In the genomic region with DNA sequence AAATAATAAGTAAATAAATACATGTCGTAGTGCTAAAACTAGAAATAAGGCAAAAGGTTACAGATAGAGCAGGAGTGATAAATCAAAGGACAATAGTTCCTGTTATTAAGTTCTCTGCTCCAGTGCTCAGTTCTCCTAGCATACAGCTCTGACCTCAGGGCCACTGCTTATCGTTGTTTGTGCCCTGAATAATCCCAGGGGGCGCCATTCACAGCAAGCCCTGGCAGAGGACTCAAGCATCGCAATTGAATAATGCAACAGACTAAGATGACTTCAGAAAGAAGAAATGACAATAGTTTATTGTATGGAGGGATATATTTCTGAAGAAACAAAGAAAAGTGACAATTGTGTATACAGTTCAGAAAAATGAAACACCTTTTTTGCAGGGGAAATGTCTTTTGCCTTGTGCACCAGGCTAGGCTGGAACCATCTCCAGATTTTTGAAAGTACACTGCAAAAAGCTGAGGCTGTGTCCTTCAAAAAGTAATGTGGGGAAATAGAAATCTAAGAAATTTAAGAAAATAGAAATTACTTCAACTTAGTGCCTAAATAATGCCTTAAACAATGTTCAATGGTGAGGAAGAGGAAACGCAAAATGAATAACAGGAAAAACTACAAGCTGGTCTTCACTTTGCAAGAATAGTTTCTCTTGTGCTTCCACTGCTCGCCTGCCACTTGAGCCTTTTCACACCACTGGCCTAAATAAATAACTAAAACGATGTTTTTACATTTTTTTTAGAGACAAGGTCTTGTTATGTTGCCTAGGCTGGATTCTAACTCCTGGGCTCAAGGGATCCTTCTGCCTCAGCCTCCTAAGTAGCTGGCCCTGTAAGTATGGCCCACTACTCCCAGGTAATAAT, we compare ENCODE assay signal across 9 cellular contexts. TPM values are rescaled to one million over a fixed set of nuclear protein-coding genes. Genes with fewer than 3 reads are reported as not detected.
DNase-seq lines count a peak whose midpoint lies in the region; ATAC-seq and TF ChIP-seq lines count a peak whose summit lies in the region.
"Had no signal": no experiment of that assay in that cellular context is flagged by ENCODE, and none has a peak within 500 bp of the region (broad histone marks: within the 10 kb centered on the region; RNA-seq: fewer than 3 reads in every experiment).

No MANE protein-coding gene starts in this region.

- ATAC-seq in GM18867 (IDR thresholded peaks at IDR 0.05; ENCODE audit: unreplicated experiment) (peak; percentile 54), heart right ventricle (peak in 3 of 8 donors; percentile 33 to 73 (median 59)), HG03521 (IDR thresholded peaks at IDR 0.05; ENCODE audit: unreplicated experiment) (no peak), GM21526 (IDR thresholded peaks at IDR 0.05; ENCODE audit: low FRiP score, unreplicated experiment) (no peak)
- ATAC-seq in activated T-cell treated with anti-CD3 and anti-CD28 coated beads, Interleukin-2, amount 50 U/mL, for 4 hours: peak in 1 of 2 donors; percentile 35

- WGBS in heart right ventricle, 2 donors: 34 to 48% methylated on average over 7 of the region's 7 CpGs

- peaks cover 2% of the 10 kb centered on the region for H3K27me3 Mint-ChIP-seq in activated T-cell treated with anti-CD3 and anti-CD28 coated beads, Interleukin-2, amount 50 U/mL, for 4 hours (ENCODE audit: low read depth)

- TF ChIP-seq CTCF in AG10803 (conservative IDR thresholded peaks at IDR 0.05; ENCODE audit: low read length) (peak; percentile 39), heart right ventricle (IDR thresholded peaks at IDR 0.05) (peak; percentile 10 to 63 (median 48))

- H3K36me3 ChIP-seq in heart right ventricle: no peaks in the 10 kb centered on the region

- H3K27me3 ChIP-seq in heart right ventricle: no peaks in the 10 kb centered on the region

- H3K4me3 Mint-ChIP-seq in activated T-cell treated with anti-CD3 and anti-CD28 coated beads, Interleukin-2, amount 50 U/mL, for 4 hours: no peak overlapping the region

- H3K9me3 Mint-ChIP-seq in activated T-cell treated with anti-CD3 and anti-CD28 coated beads, Interleukin-2, amount 50 U/mL, for 4 hours: no peaks in the 10 kb centered on the region

- H3K36me3 Mint-ChIP-seq in activated T-cell treated with anti-CD3 and anti-CD28 coated beads, Interleukin-2, amount 50 U/mL, for 4 hours (ENCODE audit: insufficient read depth): no peaks in the 10 kb centered on the region

- intact Hi-C loops in heart right ventricle (cut with DNase I): loop anchor here in 1 of 10 donors (5.0 kb wide), 1 partner anchor 1605 kb away; a partner anchor contains a TSS

- H3K4me1 Mint-ChIP-seq in activated T-cell treated with anti-CD3 and anti-CD28 coated beads, Interleukin-2, amount 50 U/mL, for 4 hours (ENCODE audit: low read depth): peaks cover 6% of the 10 kb centered on the region

- H3K4me3 ChIP-seq in AG10803 (ENCODE audit: low read length) (no peak overlapping the region), heart right ventricle (no peak overlapping the region)

- peaks cover 0 to 19% (median 9%) of the 10 kb centered on the region in 9 donors for H3K4me1 ChIP-seq in heart right ventricle

- H3K9me3 ChIP-seq in heart right ventricle: no peaks in the 10 kb centered on the region

- H3K27ac ChIP-seq in heart right ventricle: peak overlapping the region in 4 of 10 donors; percentile 11 to 49 (median 30)
- H3K27ac ChIP-seq: epithelial cell of prostate had no signal

- DNase-seq in AG10803 (ENCODE audit: low read depth) (peak; percentile 24), NOMO-1 treated with DMSO at 0.1 percent for 48 hours (lab: John Stamatoyannopoulos, UW; ENCODE audit: unreplicated experiment) (peak; percentile 70), heart right ventricle (peak in 1 of 2 donors; percentile 51)
- peak; percentile 44 for DNase-seq in activated T-cell treated with anti-CD3 and anti-CD28 coated beads, Interleukin-2, amount 50 U/mL, for 4 hours
- peak; percentile 35 for DNase-seq in stimulated activated CD4-positive, alpha-beta T cell treated with anti-CD3 and anti-CD28 coated beads, Interleukin-2, amount 100 ng/mL, for 4 hours (ENCODE audit: low read depth)

RNA-seq across cellular contexts. Expression of a gene that starts 19.0 kb away (rescaled TPM):
- total RNA-seq in activated T-cell treated with anti-CD3 and anti-CD28 coated beads, Interleukin-2, amount 50 U/mL, for 4 hours: 10 to 100 TPM in 1 of 3 donors, 1 to 10 TPM in 2; 6.3 to 10.3 (median 6.7) TPM
- total RNA-seq in heart right ventricle: 10 to 100 TPM in 5 of 10 donors, 1 to 10 TPM in 5; 5.6 to 16.1 (median 9.7) TPM
- 1 to 10 TPM; 3.6 to 5.7 TPM for polyA plus RNA-seq in heart right ventricle
